ENCODE assay signal across 8 cellular contexts in genomic region chr3:59575113-59576001, GRCh38.
DNase-seq lines count a peak whose midpoint lies in the region; ATAC-seq, FAIRE-seq and TF ChIP-seq lines count a peak whose summit lies in the region.

No MANE protein-coding gene starts in this region.

- no peaks in the 10 kb centered on the region for H3K36me3 ChIP-seq in kidney epithelial cell (ENCODE audit: control insufficient read depth, insufficient read depth, low read length)

- no peak for FAIRE-seq in A549 (lab: Jason Lieb, UNC)

- no peaks in the 10 kb centered on the region for H3K27me3 Mint-ChIP-seq in activated B cell treated with CpG ODN at 0.5 μM for 24 hours

- no peak overlapping the region for H3K4me3 ChIP-seq in A549
- no peak overlapping the region for H3K4me3 ChIP-seq in kidney epithelial cell (ENCODE audit: low read depth, low read length)

- peak; percentile 90 to 92 for ATAC-seq in A549
- peak; percentile 84 for ATAC-seq in GM18517 (IDR thresholded peaks at IDR 0.05; ENCODE audit: unreplicated experiment)
- peak; percentile 64 for ATAC-seq in HG03097 (IDR thresholded peaks at IDR 0.05; ENCODE audit: low FRiP score, unreplicated experiment)
- ATAC-seq in activated B cell treated with CpG ODN at 0.5 μM for 24 hours (ENCODE audit: low read depth): peak; percentile 61

- CTCF ChIA-PET in A549 (lab: Yijun Ruan, JAX): interaction anchor here (0.6 to 7.1 kb wide), 32 partner anchors 9 to 936 kb away, joined by 3 to 77 read pairs (median 4); no protein-coding TSS in a partner anchor
- CTCF ChIA-PET in activated B cell treated with CpG ODN at 0.5 μM for 24 hours (lab: Charles Lee): interaction anchor here (0.6 to 7.2 kb wide), 20 partner anchors 9 to 1807 kb away, joined by 3 to 104 read pairs (median 3); no protein-coding TSS in a partner anchor

- peak; percentile 76 for TF ChIP-seq CTCF in A549 (IDR thresholded peaks at IDR 0.05)
- TF ChIP-seq CTCF in activated B cell treated with CpG ODN at 0.5 μM for 24 hours (IDR thresholded peaks at IDR 0.05): peak; percentile 40
- TF ChIP-seq CTCF in kidney epithelial cell (IDR thresholded peaks at IDR 0.05; ENCODE audit: insufficient read depth, low read length, poor library complexity, severe bottlenecking): peak; percentile 92

- DNase-seq in A549 (ENCODE audit: low read depth in 1 of 2, low spot score in 1 of 2) (peak; percentile 58 to 64), NCI-H2227 (lab: John Stamatoyannopoulos, UW; ENCODE audit: unreplicated experiment) (peak; percentile 87), activated B cell treated with CpG ODN at 0.5 μM for 24 hours (peak; percentile 76), caudate nucleus (lab: John Stamatoyannopoulos, UW) (peak; percentile 9 to 95 (median 72)), kidney epithelial cell (ENCODE audit: low read depth) (peak; percentile 25)
- peak; percentile 92 to 94 for DNase-seq in stimulated activated CD4-positive, alpha-beta T cell treated with anti-CD3 and anti-CD28 coated beads, Interleukin-2, amount 100 ng/mL, for 24 hours

- no peaks in the 10 kb centered on the region for H3K36me3 Mint-ChIP-seq in activated B cell treated with CpG ODN at 0.5 μM for 24 hours (ENCODE audit: low read depth)

- H3K9me3 Mint-ChIP-seq in activated B cell treated with CpG ODN at 0.5 μM for 24 hours: no peaks in the 10 kb centered on the region

- no peaks in the 10 kb centered on the region for H3K27me3 ChIP-seq in kidney epithelial cell (ENCODE audit: control insufficient read depth, insufficient read depth, low read length)

- H3K4me1 ChIP-seq in A549: peaks cover 12% of the 10 kb centered on the region; the same call in 2 of the 3 replicates

- no peaks in the 10 kb centered on the region for H3K9me3 ChIP-seq in A549

- H3K27ac ChIP-seq in A549: peak overlapping the region in 1 of 2 experiments; percentile 62; a peak in 2 of 6 replicates
- no peak overlapping the region for H3K27ac ChIP-seq in caudate nucleus (ENCODE audit: low read depth, low read length)

- POLR2A ChIA-PET in A549 (lab: Yijun Ruan, JAX) (no interaction called here), activated B cell treated with CpG ODN at 0.5 μM for 24 hours (lab: Charles Lee) (interaction anchor here (1.1 kb wide), 1 partner anchor 282 kb away, joined by 5 read pairs; no protein-coding TSS in a partner anchor)

- H3K4me1 Mint-ChIP-seq in activated B cell treated with CpG ODN at 0.5 μM for 24 hours: no peaks in the 10 kb centered on the region

- intact Hi-C loops in activated B cell treated with CpG ODN at 0.5 μM for 24 hours (cut with micrococcal nuclease): loop anchor here (1.0 to 10.0 kb wide), 7 partner anchors 234 to 1807 kb away; no protein-coding TSS in a partner anchor

- no peak overlapping the region for H3K27ac Mint-ChIP-seq in activated B cell treated with CpG ODN at 0.5 μM for 24 hours

- no peak for TF ChIP-seq EP300 in A549 (IDR thresholded peaks at IDR 0.05)

- peak overlapping the region; percentile 44; the same call in 1 of the 3 replicates for H3K4me2 ChIP-seq in A549

- no peak overlapping the region for H3K4me3 Mint-ChIP-seq in activated B cell treated with CpG ODN at 0.5 μM for 24 hours

- peak; percentile 88 to 91 for TF ChIP-seq RAD21 in A549 (conservative IDR thresholded peaks at IDR 0.05 in 1 of 2, IDR thresholded peaks at IDR 0.05 in 1 of 2)

- 19% methylated on average over 10 of the region's 11 CpGs for WGBS in A549 (ENCODE audit: missing lambda C conversion rate)

- no peak for TF ChIP-seq POLR2A in A549 (IDR thresholded peaks at IDR 0.05; ENCODE audit: low read length)

TF ChIP-seq in A549, 52 proteins besides CTCF, POLR2A, EP300 and RAD21:
- TF ChIP-seq HDAC2 (IDR thresholded peaks at IDR 0.05) (no peak), SMC3 (IDR thresholded peaks at IDR 0.05) (peak; percentile 95)

Comparison
In these comparisons a context has a peak if more than half of its experiments do, and no peak if none do; other contexts are left out.
1. DNase-seq: peak in every context shown above with its lines; median percentile 93 in stimulated activated CD4-positive, alpha-beta T cell treated with anti-CD3 and anti-CD28 coated beads, Interleukin-2, amount 100 ng/mL, for 24 hours; 87 in NCI-H2227; 76 in activated B cell treated with CpG ODN at 0.5 μM for 24 hours; 72 in caudate nucleus; 61 in A549; 25 in kidney epithelial cell.
2. CTCF ChIP-seq: peak in every context shown above with its lines; median percentile 92 in kidney epithelial cell; 76 in A549; 40 in activated B cell treated with CpG ODN at 0.5 μM for 24 hours.